ENCODE assay signal across 9 cellular contexts in the genomic region with DNA sequence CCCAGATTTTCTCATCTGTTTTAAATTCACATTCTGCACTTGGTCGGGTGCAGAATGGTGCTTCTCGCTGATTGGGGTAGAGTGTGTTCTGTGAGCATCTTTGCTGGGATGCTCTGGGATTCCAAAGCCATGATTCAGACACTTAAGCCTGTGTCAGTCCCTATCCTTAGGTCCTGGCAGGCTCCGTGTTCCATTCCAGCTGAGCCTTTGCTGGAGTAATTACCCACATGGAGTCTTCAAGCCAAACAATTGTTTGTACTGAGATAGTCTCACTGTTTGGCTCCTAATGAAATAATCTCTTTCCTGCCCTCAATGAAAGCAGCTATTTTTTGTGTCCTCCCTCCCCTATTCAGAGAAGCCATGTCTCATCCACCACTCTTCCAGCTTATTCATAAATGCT. TPM values are rescaled to one million over a fixed set of nuclear protein-coding genes. Genes with fewer than 3 reads are reported as not detected.
DNase-seq lines count a peak whose midpoint lies in the region; ATAC-seq, FAIRE-seq and TF ChIP-seq lines count a peak whose summit lies in the region.
"Had no signal": no experiment of that assay in that cellular context is flagged by ENCODE, and none has a peak within 500 bp of the region (broad histone marks: within the 10 kb centered on the region; RNA-seq: fewer than 3 reads in every experiment).

No MANE protein-coding gene starts in this region.

- peak overlapping the region; percentile 48 for H3K27ac ChIP-seq in RWPE2 (ENCODE audit: poor library complexity, severe bottlenecking)
- H3K27ac ChIP-seq in small intestine (ENCODE audit: low read depth in 1 of 2, low read length in 1 of 2), result peak overlapping the region; percentile 29 to 92
- no peak overlapping the region for H3K27ac ChIP-seq in ovary
- H3K27ac ChIP-seq: pancreas had no signal

- H3K36me3 ChIP-seq in RWPE2 (ENCODE audit: low read depth) (no peaks in the 10 kb centered on the region), small intestine (ENCODE audit: control insufficient read depth in 2 of 2, insufficient read depth in 2 of 2, low read length in 2 of 2) (no peaks in the 10 kb centered on the region), ovary (no peaks in the 10 kb centered on the region)
- H3K36me3 ChIP-seq: pancreas had no signal

- 55 to 62% (median 59%) methylated on average over 3 of the region's 3 CpGs for WGBS in small intestine, 3 donors
- 51 to 76% (median 59%) methylated on average over 3 of the region's 3 CpGs for WGBS in ovary, 3 donors

- H3K4me1 ChIP-seq in RWPE2 (ENCODE audit: insufficient read depth, poor library complexity, severe bottlenecking), result peaks cover 19% of the 10 kb centered on the region
- peaks cover 27 to 30% of the 10 kb centered on the region in 2 donors for H3K4me1 ChIP-seq in small intestine (ENCODE audit: control insufficient read depth in 2 of 2, insufficient read depth in 1 of 2, low read depth in 1 of 2, low read length in 1 of 2)
- H3K4me1 ChIP-seq in ovary (ENCODE audit: insufficient read depth), result no peaks in the 10 kb centered on the region

- no peak for FAIRE-seq in small intestine (lab: Jason Lieb, UNC)
- FAIRE-seq: pancreas had no signal

- H3K4me3 ChIP-seq in RWPE2 (ENCODE audit: severe bottlenecking), result no peak overlapping the region
- H3K4me3 ChIP-seq in small intestine (ENCODE audit: low read depth in 1 of 2, low read length in 2 of 2), result no peak overlapping the region
- H3K4me3 ChIP-seq in ovary, result no peak overlapping the region
- H3K4me3 ChIP-seq: pancreas had no signal

- intact Hi-C loops in ovary (cut with DNase I), result no loop called here

- H3K9me3 ChIP-seq in RWPE2 (ENCODE audit: severe bottlenecking) (no peaks in the 10 kb centered on the region), small intestine (ENCODE audit: control insufficient read depth, low read depth) (no peaks in the 10 kb centered on the region), ovary (no peaks in the 10 kb centered on the region)
- H3K9me3 ChIP-seq: pancreas had no signal

- no peak for TF ChIP-seq EP300 in ovary (IDR thresholded peaks at IDR 0.05)

- DNase-seq in HCEC 1CT (peak; percentile 88), RWPE2 (ENCODE audit: low spot score) (no peak), fibroblast of peridontal ligament (ENCODE audit: extremely low read depth) (peak; percentile 92), small intestine (no peak), ovary (no peak), mucosa of gallbladder (ENCODE audit: low spot score) (no peak), NCI-H1092 treated with DMSO at 0.1 percent for 48 hours (lab: John Stamatoyannopoulos, UW) (no peak)
- DNase-seq: pancreas had no signal

- ATAC-seq in RWPE2 (ENCODE audit: low read depth) (peak; percentile 90), HG03139 (IDR thresholded peaks at IDR 0.05; ENCODE audit: unreplicated experiment) (no peak)

- H3K27me3 ChIP-seq in RWPE2 (ENCODE audit: insufficient read depth, poor library complexity, severe bottlenecking) (no peaks in the 10 kb centered on the region), small intestine (ENCODE audit: control insufficient read depth in 2 of 2, insufficient read depth in 2 of 2, low read length in 2 of 2) (no peaks in the 10 kb centered on the region), ovary (no peaks in the 10 kb centered on the region)
- H3K27me3 ChIP-seq: pancreas had no signal

- TF ChIP-seq CTCF in RWPE2 (IDR thresholded peaks at IDR 0.05; ENCODE audit: poor library complexity, severe bottlenecking) (no peak), ovary (IDR thresholded peaks at IDR 0.05) (no peak)

- no peak for TF ChIP-seq POLR2A in ovary (IDR thresholded peaks at IDR 0.05)

RNA-seq across cellular contexts. Expression of a gene that starts 18.7 kb away (rescaled TPM):
- polyA plus RNA-seq in small intestine (10 to 100 TPM; 13.0 to 27.8 (median 27.3) TPM), ovary (10 to 100 TPM; 10.7 to 72.0 TPM)
- total RNA-seq in ovary (10 to 100 TPM; 11.6 to 25.7 (median 15.4) TPM), mucosa of gallbladder (47.6 TPM)

RNA-seq across cellular contexts. Expression of a gene that starts 58.1 kb away (rescaled TPM):
- polyA plus RNA-seq in small intestine (1 to 10 TPM in 1 of 3 donors, not detected in 2; 1.2 TPM), ovary (1 to 10 TPM in 1 of 2 donors, under 1 TPM in 1; 0.64 to 1.5 TPM)
- total RNA-seq in ovary (1 to 10 TPM in 5 of 7 donors, under 1 TPM in 2; 0.60 to 3.4 (median 1.2) TPM), mucosa of gallbladder (1.8 TPM)

Comparison
In these comparisons a context has a peak if more than half of its experiments do, and no peak if none do; other contexts are left out.
1. DNase-seq: peak in HCEC 1CT (single experiment) and fibroblast of peridontal ligament (single experiment); none in RWPE2 (single experiment), small intestine (single experiment), ovary (0 of 5), mucosa of gallbladder (single experiment) and NCI-H1092 treated with DMSO at 0.1 percent for 48 hours (single experiment).
2. H3K27ac ChIP-seq: peak in RWPE2 (single experiment) and small intestine (2 of 2); none in ovary (0 of 2).